Comparison of ENCODE assay signal across 1 cellular context in the genomic region with DNA sequence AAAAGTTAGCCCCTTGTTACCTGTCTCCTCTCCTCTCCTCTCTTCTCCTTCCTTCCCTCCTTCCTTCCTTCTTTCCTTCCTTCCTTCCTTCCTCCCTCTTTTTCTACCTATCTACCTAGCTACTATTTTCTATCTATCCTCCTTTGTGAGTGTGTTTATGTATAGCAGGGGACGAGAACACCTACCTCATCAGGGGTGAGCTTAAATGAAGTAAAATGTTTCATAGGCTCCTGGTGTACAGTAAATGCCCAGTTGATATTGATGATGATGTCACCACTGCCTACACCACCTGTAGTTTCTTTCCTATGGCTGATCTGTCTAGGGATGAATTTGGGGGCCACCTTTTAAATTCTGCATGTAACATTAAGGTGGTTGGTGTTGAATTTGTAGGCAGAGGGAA.
TF ChIP-seq lines count a peak whose summit lies in the region.

No MANE protein-coding gene starts in this region.

TF ChIP-seq in H1, 55 proteins besides CTCF, POLR2A, EP300 and RAD21 (continued from another document):
- TF ChIP-seq TCF12 (IDR thresholded peaks at IDR 0.05; ENCODE audit: low read depth, low read length) (no peak), GABPA (IDR thresholded peaks at IDR 0.05; ENCODE audit: borderline replicate concordance, insufficient read depth, low read length) (no peak), CREB1 (IDR thresholded peaks at IDR 0.05) (no peak)
